Comparison of ENCODE assay signal across 8 cellular contexts in the genomic region with DNA sequence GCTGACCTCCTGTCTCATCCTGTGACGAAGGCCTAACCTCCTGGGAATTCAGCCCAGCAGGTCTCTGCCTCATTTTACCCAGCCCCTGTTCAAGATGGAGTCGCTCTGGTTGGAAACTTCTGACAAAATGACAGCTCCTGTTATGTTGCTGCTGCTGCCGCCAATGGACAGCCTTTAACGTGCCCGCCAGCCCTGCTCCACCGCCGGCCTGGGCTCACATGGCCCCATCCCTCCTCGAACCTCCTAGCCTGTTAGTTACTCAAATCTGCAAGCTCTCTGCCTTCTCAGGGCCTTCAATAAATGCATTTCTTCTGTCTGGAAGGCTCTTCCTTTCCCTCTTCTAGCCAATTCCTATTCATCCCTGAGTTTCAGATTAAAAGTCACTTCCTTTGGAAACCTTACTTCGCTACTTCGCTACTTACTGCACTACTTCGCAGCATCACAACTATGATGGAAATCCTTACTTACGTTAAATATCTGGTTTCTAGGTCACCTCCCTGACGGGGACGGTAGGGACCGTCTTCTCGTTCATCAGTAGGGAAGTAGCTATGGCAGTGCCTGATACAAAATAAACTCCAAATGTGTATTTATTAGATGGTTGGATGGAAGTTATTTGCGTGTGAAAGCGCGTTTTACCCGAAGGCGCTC. TPM values are rescaled to one million over a fixed set of nuclear protein-coding genes. Genes with fewer than 3 reads are reported as not detected.
DNase-seq lines count a peak whose midpoint lies in the region; ATAC-seq and TF ChIP-seq lines count a peak whose summit lies in the region.

No MANE protein-coding gene starts in this region.

- peaks cover 17% of the 10 kb centered on the region for H3K27me3 Mint-ChIP-seq in GM23338 (ENCODE audit: insufficient read depth, low read depth, poor library complexity)
- no peaks in the 10 kb centered on the region for H3K27me3 Mint-ChIP-seq in activated B cell treated with CpG ODN at 0.5 μM for 24 hours

- ATAC-seq in GM23338 (peak; percentile 10), activated B cell treated with CpG ODN at 0.5 μM for 24 hours (ENCODE audit: low read depth) (peak; percentile 19), GM18502 (IDR thresholded peaks at IDR 0.05; ENCODE audit: poor library complexity, unreplicated experiment) (no peak)
- ATAC-seq in stimulated activated effector memory CD8-positive, alpha-beta T cell treated with anti-CD3 and anti-CD28 coated beads, Interleukin-12 subunit alpha, Interleukin-12 subunit beta, amount 100 ng/mL, for 72 hours: peak; percentile 1

- intact Hi-C loops in activated B cell treated with CpG ODN at 0.5 μM for 24 hours (cut with micrococcal nuclease): loop anchor here (1.0 kb wide), 3 partner anchors 19 to 32 kb away; partner anchors contain the start of genes COASY and MLX

- peak overlapping the region; percentile 70 for H3K4me3 Mint-ChIP-seq in GM23338
- peak overlapping the region; percentile 83 for H3K4me3 Mint-ChIP-seq in activated B cell treated with CpG ODN at 0.5 μM for 24 hours
- H3K4me3 Mint-ChIP-seq in stimulated activated effector memory CD8-positive, alpha-beta T cell treated with anti-CD3 and anti-CD28 coated beads, Interleukin-12 subunit alpha, Interleukin-12 subunit beta, amount 100 ng/mL, for 72 hours: peak overlapping the region; percentile 75

- H3K27ac Mint-ChIP-seq in GM23338 (no peak overlapping the region), activated B cell treated with CpG ODN at 0.5 μM for 24 hours (peak overlapping the region; percentile 83)
- peak overlapping the region; percentile 91 for H3K27ac Mint-ChIP-seq in stimulated activated effector memory CD8-positive, alpha-beta T cell treated with anti-CD3 and anti-CD28 coated beads, Interleukin-12 subunit alpha, Interleukin-12 subunit beta, amount 100 ng/mL, for 72 hours

- H3K36me3 Mint-ChIP-seq in GM23338 (ENCODE audit: low read depth): peaks cover 14% of the 10 kb centered on the region
- peaks cover 12% of the 10 kb centered on the region for H3K36me3 Mint-ChIP-seq in activated B cell treated with CpG ODN at 0.5 μM for 24 hours (ENCODE audit: low read depth)
- H3K36me3 Mint-ChIP-seq in stimulated activated effector memory CD8-positive, alpha-beta T cell treated with anti-CD3 and anti-CD28 coated beads, Interleukin-12 subunit alpha, Interleukin-12 subunit beta, amount 100 ng/mL, for 72 hours: peaks cover 23% of the 10 kb centered on the region

- WGBS in hepatocyte (ENCODE audit: low lambda C conversion rate, missing lambda C conversion rate): 47% methylated on average over 21 of the region's 21 CpGs

- H3K27me3 ChIP-seq in GM23338 (ENCODE audit: insufficient read depth) (peaks cover 32% of the 10 kb centered on the region), hepatocyte (no peaks in the 10 kb centered on the region)

- H2AFZ ChIP-seq in GM23338: no peak overlapping the region
- H2AFZ ChIP-seq in hepatocyte: peak overlapping the region; percentile 61

- H3K9me2 ChIP-seq in GM23338 (ENCODE audit: insufficient read depth) (no peaks in the 10 kb centered on the region), hepatocyte (replicated peaks; ENCODE audit: insufficient read depth) (no peaks in the 10 kb centered on the region)

- peaks cover 24% of the 10 kb centered on the region; the same call in 1 of the 2 replicates for H3F3A ChIP-seq in GM23338 (replicated peaks; ENCODE audit: low read depth)

- TF ChIP-seq CTCF in AG10803 (conservative IDR thresholded peaks at IDR 0.05; ENCODE audit: low read length) (no peak), GM23338 (conservative IDR thresholded peaks at IDR 0.05; ENCODE audit: low read depth in 2 of 2) (no peak), activated B cell treated with CpG ODN at 0.5 μM for 24 hours (IDR thresholded peaks at IDR 0.05) (no peak), hepatocyte (IDR thresholded peaks at IDR 0.05; ENCODE audit: poor library complexity) (no peak)

- no peaks in the 10 kb centered on the region for H3K79me2 ChIP-seq in GM23338 (replicated peaks; ENCODE audit: insufficient read depth)
- peaks cover 25% of the 10 kb centered on the region for H3K79me2 ChIP-seq in hepatocyte

- POLR2A ChIA-PET in activated B cell treated with CpG ODN at 0.5 μM for 24 hours (lab: Charles Lee): interaction anchor here (0.6 to 4.0 kb wide), 10 partner anchors 13 to 238 kb away, joined by 3 to 26 read pairs (median 10); partner anchors contain the start of genes MLX, PSMC3IP, RETREG3 and STAT3

- H3K4me2 ChIP-seq in GM23338 (peak overlapping the region; percentile 74), hepatocyte (peak overlapping the region; percentile 70)

- H4K20me1 ChIP-seq in GM23338 (replicated peaks; ENCODE audit: insufficient read depth): no peaks in the 10 kb centered on the region
- H4K20me1 ChIP-seq in hepatocyte (ENCODE audit: insufficient read depth, poor library complexity, severe bottlenecking): no peaks in the 10 kb centered on the region

- peaks cover 18% of the 10 kb centered on the region for H3K4me1 ChIP-seq in GM23338 (ENCODE audit: insufficient read depth)
- peaks cover 22% of the 10 kb centered on the region for H3K4me1 ChIP-seq in hepatocyte (ENCODE audit: insufficient read depth)

- 0 out of 2 replicates have a peak overlapping the region, but pooled peaks have one; percentile 57 for H3K27ac ChIP-seq in GM23338 (ENCODE audit: low read depth)
- H3K27ac ChIP-seq in hepatocyte: peak overlapping the region; percentile 77

- H3K9me3 Mint-ChIP-seq in GM23338: no peaks in the 10 kb centered on the region; the same call in 2 of the 3 replicates
- no peaks in the 10 kb centered on the region for H3K9me3 Mint-ChIP-seq in activated B cell treated with CpG ODN at 0.5 μM for 24 hours
- no peaks in the 10 kb centered on the region for H3K9me3 Mint-ChIP-seq in stimulated activated effector memory CD8-positive, alpha-beta T cell treated with anti-CD3 and anti-CD28 coated beads, Interleukin-12 subunit alpha, Interleukin-12 subunit beta, amount 100 ng/mL, for 72 hours

- DNase-seq in AG10803 (ENCODE audit: low read depth) (no peak), GM23338 (ENCODE audit: low spot score) (no peak), activated B cell treated with CpG ODN at 0.5 μM for 24 hours (no peak), hepatocyte (ENCODE audit: low spot score) (no peak), NAMALWA (ENCODE audit: low spot score) (no peak), GM19240 (ENCODE audit: insufficient read length, low spot score) (no peak)
- DNase-seq in stimulated activated effector memory CD8-positive, alpha-beta T cell treated with anti-CD3 and anti-CD28 coated beads, Interleukin-12 subunit alpha, Interleukin-12 subunit beta, amount 100 ng/mL, for 72 hours (ENCODE audit: low spot score in 2 of 2): no peak

- H3K4me3 ChIP-seq in AG10803 (ENCODE audit: low read length) (peak overlapping the region; percentile 78), GM23338 (peak overlapping the region; percentile 68), hepatocyte (peak overlapping the region; percentile 13)

- H3K4me1 Mint-ChIP-seq in GM23338 (peaks cover 18% of the 10 kb centered on the region), activated B cell treated with CpG ODN at 0.5 μM for 24 hours (peaks cover 39% of the 10 kb centered on the region)
- H3K4me1 Mint-ChIP-seq in stimulated activated effector memory CD8-positive, alpha-beta T cell treated with anti-CD3 and anti-CD28 coated beads, Interleukin-12 subunit alpha, Interleukin-12 subunit beta, amount 100 ng/mL, for 72 hours: peaks cover 45% of the 10 kb centered on the region

- no peaks in the 10 kb centered on the region for H3K9me3 ChIP-seq in hepatocyte (ENCODE audit: low read depth)

- CTCF ChIA-PET in activated B cell treated with CpG ODN at 0.5 μM for 24 hours (lab: Charles Lee): interaction anchor here (0.6 to 2.1 kb wide), 6 partner anchors 8 to 288 kb away, joined by 3 to 8 read pairs (median 4); partner anchors contain the start of genes BECN1 and PSMC3IP

- H3K36me3 ChIP-seq in GM23338 (ENCODE audit: insufficient read depth) (no peaks in the 10 kb centered on the region), hepatocyte (replicated peaks; ENCODE audit: insufficient read depth, low read depth) (no peaks in the 10 kb centered on the region)

RNA-seq across cellular contexts. Expression of gene NAGLU, which starts 0.5 kb away (rescaled TPM):
- 21.9 and 31.2 TPM in 2 replicates for total RNA-seq in GM23338 (2014; rRNA removed; shearing (Covaris generic))
- 12.0 and 13.0 TPM in 2 replicates for polyA plus RNA-seq in GM23338 (2016; fragmentation: Nextera tagmentation; extraction: Ambion mirVana)
- 27.8 and 33.9 TPM in 2 replicates for total RNA-seq in activated B cell treated with CpG ODN at 0.5 μM for 24 hours
- total RNA-seq in hepatocyte: 76.4 and 78.1 TPM in 2 replicates
- 121 and 152 TPM in 2 replicates for polyA plus RNA-seq in hepatocyte

RNA-seq across cellular contexts. Expression of gene HSD17B1, which starts 17.2 kb away (rescaled TPM):
- 0.97 and 1.7 TPM in 2 replicates for total RNA-seq in GM23338 (2014; rRNA removed; shearing (Covaris generic))
- polyA plus RNA-seq in GM23338 (2016; fragmentation: Nextera tagmentation; extraction: Ambion mirVana): 1.7 and 1.8 TPM in 2 replicates
- 0.86 and 1.2 TPM in 2 replicates for total RNA-seq in activated B cell treated with CpG ODN at 0.5 μM for 24 hours
- 0.12 and 2.7 TPM in 2 replicates for total RNA-seq in hepatocyte
- 4.8 and 6.6 TPM in 2 replicates for polyA plus RNA-seq in hepatocyte

RNA-seq across cellular contexts. Expression of gene COASY, which starts 26.4 kb away (rescaled TPM):
- 60.1 and 62.0 TPM in 2 replicates for total RNA-seq in GM23338 (2014; rRNA removed; shearing (Covaris generic))
- polyA plus RNA-seq in GM23338 (2016; fragmentation: Nextera tagmentation; extraction: Ambion mirVana) (72.1 and 77.5 TPM in 2 replicates), hepatocyte (91.6 and 93.9 TPM in 2 replicates)
- total RNA-seq in activated B cell treated with CpG ODN at 0.5 μM for 24 hours (82.4 and 94.9 TPM in 2 replicates), hepatocyte (27.7 and 33.9 TPM in 2 replicates)

RNA-seq across cellular contexts. Expression of gene MLX, which starts 31.4 kb away (rescaled TPM):
- 23.3 and 34.1 TPM in 2 replicates for total RNA-seq in GM23338 (2014; rRNA removed; shearing (Covaris generic))
- polyA plus RNA-seq in GM23338 (2016; fragmentation: Nextera tagmentation; extraction: Ambion mirVana): 28.8 and 33.2 TPM in 2 replicates
- total RNA-seq in activated B cell treated with CpG ODN at 0.5 μM for 24 hours: 53.4 and 59.7 TPM in 2 replicates
- total RNA-seq in hepatocyte: 29.7 and 34.0 TPM in 2 replicates
- 33.1 and 39.5 TPM in 2 replicates for polyA plus RNA-seq in hepatocyte

RNA-seq across cellular contexts. Expression of gene PSMC3IP, which starts 42.0 kb away (rescaled TPM):
- total RNA-seq in GM23338 (2014; rRNA removed; shearing (Covaris generic)): 14.7 and 18.5 TPM in 2 replicates
- polyA plus RNA-seq in GM23338 (2016; fragmentation: Nextera tagmentation; extraction: Ambion mirVana) (29.5 and 32.7 TPM in 2 replicates), hepatocyte (3.7 and 4.2 TPM in 2 replicates)
- total RNA-seq in activated B cell treated with CpG ODN at 0.5 μM for 24 hours (9.0 and 10.8 TPM in 2 replicates), hepatocyte (1.5 and 1.9 TPM in 2 replicates)

Comparison
In these comparisons a context has a peak if more than half of its experiments do, and no peak if none do; other contexts are left out.
1. H3K4me3 ChIP-seq: peak in every context shown above with its lines; median percentile 78 in AG10803; 68 in GM23338; 13 in hepatocyte.